ENCODE assay signal across 8 cellular contexts in genomic region chr2:97112320-97113049, GRCh38. TPM values are rescaled to one million over a fixed set of nuclear protein-coding genes. Genes with fewer than 3 reads are reported as not detected.
DNase-seq lines count a peak whose midpoint lies in the region; ATAC-seq and TF ChIP-seq lines count a peak whose summit lies in the region.
"Not testable (repeated sequence)": the region's sequence is repeated elsewhere in the genome, so short reads cannot be mapped to it uniquely, and the experiment has no call there.

No MANE protein-coding gene starts in this region.

- DNase-seq in GM04504 (ENCODE audit: low read depth): peak; percentile 3
- DNase-seq in HCEC 1CT: peak; percentile 7
- DNase-seq in NCI-H226: peak; percentile 14
- peak; percentile 66 for DNase-seq in activated CD8-positive, alpha-beta memory T cell treated with anti-CD3 and anti-CD28 coated beads, Interleukin-2, amount 10 ng/mL, durations not matched to agents 7 days and 5 days
- DNase-seq in iPS-NIHi7 (ENCODE audit: extremely low spot score): peak; percentile 13
- DNase-seq in progenitor cell of endocrine pancreas (ENCODE audit: low spot score, unreplicated experiment): peak; percentile 56
- peak; percentile 89 for DNase-seq in testis

- peak overlapping the region; percentile 78 for H3K4me3 ChIP-seq in testis

- intact Hi-C loops in dendritic cell treated with granulocyte-macrophage colony-stimulating factor and Interleukin-4, amounts not matched to agents 40 ng/mL and 50 ng/mL, for 4 days (cut with micrococcal nuclease): loop anchor here (5.0 kb wide), 1 partner anchor 255 kb away; the partner anchor contains the start of gene ANKRD39
- intact Hi-C loops in testis (cut with DNase I; ENCODE audit: low total_unique reads): not testable (repeated sequence)

- WGBS in testis, 2 donors: 0 to 2% methylated on average over 10 to 22 of the region's 44 CpGs

- H3K9me3 ChIP-seq in testis: not testable (repeated sequence)

- CTCF ChIA-PET in activated CD8-positive, alpha-beta memory T cell treated with anti-CD3 and anti-CD28 coated beads, Interleukin-2, amount 10 ng/mL, durations not matched to agents 7 days and 5 days (lab: Charles Lee): interaction anchor here (0.8 to 3.7 kb wide), 20 partner anchors 9 to 518 kb away, joined by 3 to 48 read pairs (median 4); partner anchors contain the start of gene ANKRD39

- H3K36me3 ChIP-seq in testis (ENCODE audit: low read depth, missing control alignments): not testable (repeated sequence)

- peak overlapping the region; percentile 94 for H3K27ac Mint-ChIP-seq in activated CD8-positive, alpha-beta memory T cell treated with anti-CD3 and anti-CD28 coated beads, Interleukin-2, amount 10 ng/mL, durations not matched to agents 7 days and 5 days
- H3K27ac Mint-ChIP-seq in dendritic cell treated with granulocyte-macrophage colony-stimulating factor and Interleukin-4, amounts not matched to agents 40 ng/mL and 50 ng/mL, for 4 days: peak overlapping the region; percentile 89
- peak overlapping the region; percentile 96 for H3K27ac Mint-ChIP-seq in progenitor cell of endocrine pancreas

- not testable (repeated sequence) for TF ChIP-seq POLR2A in testis (IDR thresholded peaks at IDR 0.05)

- H3K4me1 Mint-ChIP-seq in activated CD8-positive, alpha-beta memory T cell treated with anti-CD3 and anti-CD28 coated beads, Interleukin-2, amount 10 ng/mL, durations not matched to agents 7 days and 5 days; progenitor cell of endocrine pancreas (ENCODE audit: low read depth): not testable (repeated sequence)
- peaks cover 17% of the 10 kb centered on the region for H3K4me1 Mint-ChIP-seq in dendritic cell treated with granulocyte-macrophage colony-stimulating factor and Interleukin-4, amounts not matched to agents 40 ng/mL and 50 ng/mL, for 4 days (ENCODE audit: low read depth)

- peak overlapping the region; percentile 88 for H3K4me3 Mint-ChIP-seq in activated CD8-positive, alpha-beta memory T cell treated with anti-CD3 and anti-CD28 coated beads, Interleukin-2, amount 10 ng/mL, durations not matched to agents 7 days and 5 days
- H3K4me3 Mint-ChIP-seq in dendritic cell treated with granulocyte-macrophage colony-stimulating factor and Interleukin-4, amounts not matched to agents 40 ng/mL and 50 ng/mL, for 4 days: peak overlapping the region; percentile 89
- peak overlapping the region; percentile 90 for H3K4me3 Mint-ChIP-seq in progenitor cell of endocrine pancreas (ENCODE audit: low read depth)

- H3K9me3 Mint-ChIP-seq in activated CD8-positive, alpha-beta memory T cell treated with anti-CD3 and anti-CD28 coated beads, Interleukin-2, amount 10 ng/mL, durations not matched to agents 7 days and 5 days (ENCODE audit: low read depth); dendritic cell treated with granulocyte-macrophage colony-stimulating factor and Interleukin-4, amounts not matched to agents 40 ng/mL and 50 ng/mL, for 4 days; progenitor cell of endocrine pancreas (ENCODE audit: low read depth): not testable (repeated sequence)

- H3K27me3 ChIP-seq in testis: not testable (repeated sequence)

- H3K27ac ChIP-seq in testis: peak overlapping the region; percentile 90

- TF ChIP-seq CTCF in progenitor cell of endocrine pancreas (IDR thresholded peaks at IDR 0.05; ENCODE audit: unreplicated experiment) (peak; percentile 78), testis (IDR thresholded peaks at IDR 0.05) (peak; percentile 92 to 100 (median 98))

- ATAC-seq in activated CD8-positive, alpha-beta memory T cell treated with anti-CD3 and anti-CD28 coated beads, Interleukin-2, amount 10 ng/mL, durations not matched to agents 7 days and 5 days: peak; percentile 62

- not testable (repeated sequence) for H3K36me3 Mint-ChIP-seq in activated CD8-positive, alpha-beta memory T cell treated with anti-CD3 and anti-CD28 coated beads, Interleukin-2, amount 10 ng/mL, durations not matched to agents 7 days and 5 days; progenitor cell of endocrine pancreas (ENCODE audit: insufficient read depth)
- H3K36me3 Mint-ChIP-seq in dendritic cell treated with granulocyte-macrophage colony-stimulating factor and Interleukin-4, amounts not matched to agents 40 ng/mL and 50 ng/mL, for 4 days (ENCODE audit: low read depth): peaks cover 10% of the 10 kb centered on the region

- not testable (repeated sequence) for H3K4me1 ChIP-seq in testis

- peaks cover 21% of the 10 kb centered on the region for H3K27me3 Mint-ChIP-seq in activated CD8-positive, alpha-beta memory T cell treated with anti-CD3 and anti-CD28 coated beads, Interleukin-2, amount 10 ng/mL, durations not matched to agents 7 days and 5 days
- peaks cover 12% of the 10 kb centered on the region for H3K27me3 Mint-ChIP-seq in dendritic cell treated with granulocyte-macrophage colony-stimulating factor and Interleukin-4, amounts not matched to agents 40 ng/mL and 50 ng/mL, for 4 days
- not testable (repeated sequence) for H3K27me3 Mint-ChIP-seq in progenitor cell of endocrine pancreas

RNA-seq across cellular contexts. Expression of gene ANKRD36, which starts 0.5 kb away (rescaled TPM):
- 10 to 100 TPM; 37.6 to 85.4 TPM for total RNA-seq in activated CD8-positive, alpha-beta memory T cell treated with anti-CD3 and anti-CD28 coated beads, Interleukin-2, amount 10 ng/mL, durations not matched to agents 7 days and 5 days
- total RNA-seq in progenitor cell of endocrine pancreas (44.5 and 46.1 TPM in 2 replicates), testis (100 to 1,000 TPM in 1 of 2 donors, 10 to 100 TPM in 1; 57.2 to 132 TPM)
- polyA plus RNA-seq in testis (ENCODE audit: insufficient read depth, low read depth, low replicate concordance): 7.3 TPM

RNA-seq across cellular contexts. Expression of gene FAHD2B, which starts 17.8 kb away (rescaled TPM):
- total RNA-seq in activated CD8-positive, alpha-beta memory T cell treated with anti-CD3 and anti-CD28 coated beads, Interleukin-2, amount 10 ng/mL, durations not matched to agents 7 days and 5 days: 10 to 100 TPM; 26.2 to 29.6 TPM
- 24.4 and 25.1 TPM in 2 replicates for total RNA-seq in progenitor cell of endocrine pancreas
- 10 to 100 TPM; 37.2 to 55.8 TPM for total RNA-seq in testis
- polyA plus RNA-seq in testis (ENCODE audit: insufficient read depth, low read depth, low replicate concordance): 87.0 TPM

Comparison
In these comparisons a context has a peak if more than half of its experiments do, and no peak if none do; other contexts are left out.
1. Peak in every context shown above with its lines: DNase-seq, ATAC-seq, H3K4me3 ChIP-seq and H3K27ac ChIP-seq.
2. DNase-seq: peak in every context shown above with its lines; median percentile 89 in testis; 66 in activated CD8-positive, alpha-beta memory T cell treated with anti-CD3 and anti-CD28 coated beads, Interleukin-2, amount 10 ng/mL, durations not matched to agents 7 days and 5 days; 56 in progenitor cell of endocrine pancreas; 14 in NCI-H226; 13 in iPS-NIHi7; 7 in HCEC 1CT; 3 in GM04504.